Comparison of ENCODE assay signal across 21 cellular contexts in genomic region chr3:43442872-43443395, GRCh38.
DNase-seq lines count a peak whose midpoint lies in the region; ATAC-seq, FAIRE-seq and TF ChIP-seq lines count a peak whose summit lies in the region.
"Had no signal": no experiment of that assay in that cellular context is flagged by ENCODE, and none has a peak within 500 bp of the region (broad histone marks: within the 10 kb centered on the region; RNA-seq: fewer than 3 reads in every experiment).

No MANE protein-coding gene starts in this region.

- DNase-seq in H54 (ENCODE audit: insufficient read length, low spot score) = no peak
- no peak for DNase-seq in PC-3
- DNase-seq in immature natural killer cell = no peak
- DNase-seq in MV-4-11 (lab: John Stamatoyannopoulos, UW) = no peak
- no peak for DNase-seq in type B pancreatic cell (ENCODE audit: extremely low spot score, unreplicated experiment)
- DNase-seq: C1 segment of cervical spinal cord; DMS 273 treated with DMSO at 0.1 percent for 48 hours; GDM1; Kasumi-1; MM.1S; NCI-H1105; NCI-H2081; NCI-H2171 treated with DMSO at 0.1 percent for 48 hours; NCI-H748 treated with DMSO at 0.1 percent for 48 hours; NK-92 treated with Interleukin-12 subunit alpha and Interleukin-12 subunit beta, amount 100 ng/mL, for 24 hours; Right ventricle myocardium superior; SW 1271 had no signal

- no peak for TF ChIP-seq CTCF in PC-3 (conservative IDR thresholded peaks at IDR 0.05; ENCODE audit: low read depth, low read length)
- TF ChIP-seq CTCF in type B pancreatic cell (conservative IDR thresholded peaks at IDR 0.05) = no peak

- H3K27ac ChIP-seq in PC-3 (ENCODE audit: low read length) = no peak overlapping the region
- H3K27ac ChIP-seq: HL-60 had no signal

- H3K4me2 ChIP-seq in PC-3 (ENCODE audit: low read length) = no peak overlapping the region

- FAIRE-seq in H54 (lab: Jason Lieb, UNC) = peak; percentile 62
- FAIRE-seq: GM19239 had no signal

- CTCF ChIA-PET in PC-3 (lab: Charles Lee) = interaction anchor here (0.5 to 0.6 kb wide), 2 partner anchors 481 to 884 kb away, joined by 3 read pairs; no protein-coding TSS in a partner anchor

- POLR2A ChIA-PET in PC-3 (lab: Charles Lee; ENCODE audit: unreplicated experiment) = no interaction called here

- no peak for TF ChIP-seq POLR2A in H54 (IDR thresholded peaks at IDR 0.05; ENCODE audit: low read depth, low read length)

- peak; percentile 27; the same call in 1 of the 2 replicates for ATAC-seq in PC-3
- no peak for ATAC-seq in GM18519 (IDR thresholded peaks at IDR 0.05; ENCODE audit: low FRiP score, unreplicated experiment)
- no peak for ATAC-seq in GM18861 (IDR thresholded peaks at IDR 0.05; ENCODE audit: unreplicated experiment)

- H3K36me3 Mint-ChIP-seq in immature natural killer cell = peaks cover 6 to 8% (median 7%) of the 10 kb centered on the region in 3 donors
- peaks cover 13% of the 10 kb centered on the region for H3K36me3 Mint-ChIP-seq in type B pancreatic cell

- H3K27me3 ChIP-seq in PC-3 (ENCODE audit: low read length) = no peaks in the 10 kb centered on the region

- peaks cover 0 to 5% (median 3%) of the 10 kb centered on the region in 3 donors for H3K27me3 Mint-ChIP-seq in immature natural killer cell (ENCODE audit: low read depth in 3 of 3)
- no peaks in the 10 kb centered on the region for H3K27me3 Mint-ChIP-seq in type B pancreatic cell

- H3K79me2 ChIP-seq in PC-3 (ENCODE audit: low read length) = no peaks in the 10 kb centered on the region

- no peak overlapping the region for H2AFZ ChIP-seq in PC-3 (ENCODE audit: low read length)

- H4K20me1 ChIP-seq in PC-3 (ENCODE audit: low read length) = no peaks in the 10 kb centered on the region

- no peaks in the 10 kb centered on the region for H3F3A ChIP-seq in PC-3 (ENCODE audit: low read length, unreplicated experiment)

- peaks cover 0 to 6% (median 0%) of the 10 kb centered on the region in 6 donors for H3K9me3 Mint-ChIP-seq in immature natural killer cell
- H3K9me3 Mint-ChIP-seq in type B pancreatic cell = peaks cover 15% of the 10 kb centered on the region

- peaks cover 13 to 17% of the 10 kb centered on the region in 2 donors for H3K4me1 Mint-ChIP-seq in immature natural killer cell
- H3K4me1 Mint-ChIP-seq in type B pancreatic cell (ENCODE audit: unreplicated experiment) = no peaks in the 10 kb centered on the region

- no peaks in the 10 kb centered on the region for H3K36me3 ChIP-seq in PC-3 (ENCODE audit: low read depth, low read length)

- no peak overlapping the region for H3K4me3 ChIP-seq in PC-3 (ENCODE audit: low read length)

- no peaks in the 10 kb centered on the region for H3K4me1 ChIP-seq in PC-3 (ENCODE audit: insufficient read depth, low read length)

- H3K27ac Mint-ChIP-seq in immature natural killer cell = peak overlapping the region in 4 of 6 donors; percentile 8 to 65 (median 26)
- H3K27ac Mint-ChIP-seq in type B pancreatic cell = no peak overlapping the region

- no TSS peak for BruUV-seq in PC-3 (replicated peaks; lab: Mats Ljungman, UMichigan)

- H3K4me3 Mint-ChIP-seq in immature natural killer cell = no peak overlapping the region
- H3K4me3 Mint-ChIP-seq in type B pancreatic cell = no peak overlapping the region

- no peak overlapping the region for H3K9ac ChIP-seq in PC-3 (ENCODE audit: low read length)

- H3K9me2 ChIP-seq in PC-3 (replicated peaks; ENCODE audit: low read length) = no peaks in the 10 kb centered on the region

- H3K9me3 ChIP-seq in PC-3 (ENCODE audit: low read length) = no peaks in the 10 kb centered on the region

- intact Hi-C loops in PC-3 (cut with micrococcal nuclease) = no loop called here
